In genomic region chr14:61749867-61750266, GRCh38 we compare ENCODE assay signal across 1 cellular context.
TF ChIP-seq lines count a peak whose summit lies in the region.

No MANE protein-coding gene starts in this region.

TF ChIP-seq in HEK293, 187 proteins besides CTCF, POLR2A, EP300 and RAD21 (continued from another document and continues in another):
- no peak for TF ChIP-seq ZNF280D (tag by site-specific recombination; IDR thresholded peaks at IDR 0.05)
- TF ChIP-seq ZNF544 (tag by site-specific recombination; IDR thresholded peaks at IDR 0.05), result no peak
- TF ChIP-seq ZNF174 (tag by site-specific recombination; IDR thresholded peaks at IDR 0.05), result no peak
- TF ChIP-seq ZNF394 (tag by site-specific recombination; IDR thresholded peaks at IDR 0.05; ENCODE audit: borderline replicate concordance), result no peak
- no peak for TF ChIP-seq ZFP69B (tag by site-specific recombination; IDR thresholded peaks at IDR 0.05)
- TF ChIP-seq PRDM1 (tag by site-specific recombination; IDR thresholded peaks at IDR 0.05), result peak; percentile 68
- peak; percentile 40; the same call in 1 of the 2 replicates for TF ChIP-seq ZNF2 (tag by site-specific recombination; IDR thresholded peaks at IDR 0.05)
- TF ChIP-seq INSM2 (tag by site-specific recombination; IDR thresholded peaks at IDR 0.05), result peak; percentile 97
- no peak for TF ChIP-seq GFI1B (tag by site-specific recombination; IDR thresholded peaks at IDR 0.05)
- no peak for TF ChIP-seq HIC1 (tag by site-specific recombination; IDR thresholded peaks at IDR 0.05)
- no peak for TF ChIP-seq ZNF660 (tag by site-specific recombination; IDR thresholded peaks at IDR 0.05)
- no peak for TF ChIP-seq MEIS1 (CRISPR knock-in tag; IDR thresholded peaks at IDR 0.05; ENCODE audit: borderline replicate concordance)
- no peak for TF ChIP-seq ZNF558 (tag by site-specific recombination; IDR thresholded peaks at IDR 0.05)
- TF ChIP-seq ZNF704 (tag by site-specific recombination; IDR thresholded peaks at IDR 0.05), result no peak
- TF ChIP-seq ZNF398 (tag by site-specific recombination; IDR thresholded peaks at IDR 0.05), result no peak
- no peak for TF ChIP-seq ZNF23 (tag by site-specific recombination; IDR thresholded peaks at IDR 0.05; ENCODE audit: borderline replicate concordance)
- TF ChIP-seq ZBTB26 (tag by site-specific recombination; optimal IDR thresholded peaks at IDR 0.05), result no peak
- peak; percentile 50 for TF ChIP-seq ZBTB44 (tag by site-specific recombination; IDR thresholded peaks at IDR 0.05)
- TF ChIP-seq BCL11B (tag by site-specific recombination; IDR thresholded peaks at IDR 0.05; ENCODE audit: low read depth), result no peak
- TF ChIP-seq ZNF10 (tag by site-specific recombination; IDR thresholded peaks at IDR 0.05), result peak; percentile 64; the same call in 1 of the 2 replicates
- TF ChIP-seq ZNF18 (tag by site-specific recombination; IDR thresholded peaks at IDR 0.05), result peak; percentile 72
- 0 out of 2 replicates have a peak, but pooled peaks have one; percentile 46 for TF ChIP-seq KLF8 (tag by site-specific recombination; IDR thresholded peaks at IDR 0.05)
- no peak for TF ChIP-seq BCL6B (tag by site-specific recombination; IDR thresholded peaks at IDR 0.05)
- TF ChIP-seq ZNF768 (tag by site-specific recombination; IDR thresholded peaks at IDR 0.05), result no peak
- TF ChIP-seq ZNF777 (tag by site-specific recombination; IDR thresholded peaks at IDR 0.05; ENCODE audit: borderline replicate concordance), result no peak
- no peak for TF ChIP-seq GLIS2 (tag by site-specific recombination; IDR thresholded peaks at IDR 0.05)
- peak; percentile 44; the same call in 1 of the 2 replicates for TF ChIP-seq ZNF341 (tag by site-specific recombination; IDR thresholded peaks at IDR 0.05; ENCODE audit: low read depth)
- TF ChIP-seq ZNF488 (tag by site-specific recombination; IDR thresholded peaks at IDR 0.05), result no peak
- peak; percentile 89 for TF ChIP-seq GLI2 (tag by site-specific recombination; IDR thresholded peaks at IDR 0.05; ENCODE audit: borderline replicate concordance, low read depth)
- TF ChIP-seq ZSCAN23 (tag by site-specific recombination; IDR thresholded peaks at IDR 0.05), result peak; percentile 73; the same call in 1 of the 2 replicates
- no peak for TF ChIP-seq ZNF274 (IDR thresholded peaks at IDR 0.05; ENCODE audit: low read length)
- TF ChIP-seq ZNF274 (tag by site-specific recombination; IDR thresholded peaks at IDR 0.05; ENCODE audit: borderline replicate concordance), result no peak
- TF ChIP-seq ZBTB49 (tag by site-specific recombination; IDR thresholded peaks at IDR 0.05; ENCODE audit: low read depth), result no peak
- TF ChIP-seq GLIS1 (tag by site-specific recombination; IDR thresholded peaks at IDR 0.05), result peak; percentile 57; the same call in 1 of the 2 replicates
- no peak for TF ChIP-seq ZNF19 (tag by site-specific recombination; IDR thresholded peaks at IDR 0.05; ENCODE audit: low read depth)
- peak; percentile 57 for TF ChIP-seq ZBTB20 (tag by site-specific recombination; IDR thresholded peaks at IDR 0.05)
- TF ChIP-seq ZSCAN30 (tag by site-specific recombination; IDR thresholded peaks at IDR 0.05), result no peak; the same call in 1 of the 2 replicates
- TF ChIP-seq ZNF548 (tag by site-specific recombination; IDR thresholded peaks at IDR 0.05), result no peak
- no peak for TF ChIP-seq ZNF501 (tag by site-specific recombination; IDR thresholded peaks at IDR 0.05)
